Comparison of ENCODE assay signal across 1 cellular context in the genomic region with DNA sequence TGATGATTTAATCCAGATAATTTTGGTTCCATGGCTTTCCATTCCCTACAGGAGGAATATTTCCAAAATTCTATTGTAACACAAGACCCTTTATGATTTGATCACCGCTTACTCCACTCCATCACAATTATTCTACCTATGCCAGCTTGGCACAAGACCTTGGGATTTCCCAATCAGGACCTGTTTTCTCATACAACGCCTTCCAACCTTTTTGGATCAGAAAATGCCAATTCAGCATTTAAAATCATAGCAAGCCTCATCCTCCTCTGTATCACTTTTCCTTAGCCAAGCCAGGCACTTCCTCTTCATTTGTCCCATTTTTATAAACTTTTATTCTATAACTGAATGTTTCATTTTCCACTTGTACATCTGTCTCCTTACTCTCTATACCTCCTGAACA.
TF ChIP-seq lines count a peak whose summit lies in the region.

No MANE protein-coding gene starts in this region.

TF ChIP-seq in GM12878, 131 proteins besides CTCF, POLR2A, EP300 and RAD21 (continued from another document):
- TF ChIP-seq, protein P1, sequence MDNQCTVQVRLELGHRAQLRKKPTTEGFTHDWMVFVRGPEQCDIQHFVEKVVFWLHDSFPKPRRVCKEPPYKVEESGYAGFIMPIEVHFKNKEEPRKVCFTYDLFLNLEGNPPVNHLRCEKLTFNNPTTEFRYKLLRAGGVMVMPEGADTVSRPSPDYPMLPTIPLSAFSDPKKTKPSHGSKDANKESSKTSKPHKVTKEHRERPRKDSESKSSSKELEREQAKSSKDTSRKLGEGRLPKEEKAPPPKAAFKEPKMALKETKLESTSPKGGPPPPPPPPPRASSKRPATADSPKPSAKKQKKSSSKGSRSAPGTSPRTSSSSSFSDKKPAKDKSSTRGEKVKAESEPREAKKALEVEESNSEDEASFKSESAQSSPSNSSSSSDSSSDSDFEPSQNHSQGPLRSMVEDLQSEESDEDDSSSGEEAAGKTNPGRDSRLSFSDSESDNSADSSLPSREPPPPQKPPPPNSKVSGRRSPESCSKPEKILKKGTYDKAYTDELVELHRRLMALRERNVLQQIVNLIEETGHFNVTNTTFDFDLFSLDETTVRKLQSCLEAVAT (IDR thresholded peaks at IDR 0.05) = no peak
- TF ChIP-seq IRF4 (IDR thresholded peaks at IDR 0.05; ENCODE audit: low read depth, low read length) (no peak), CREM (IDR thresholded peaks at IDR 0.05; ENCODE audit: low read depth) (no peak), DPF2 (IDR thresholded peaks at IDR 0.05) (no peak), ZZZ3 (IDR thresholded peaks at IDR 0.05; ENCODE audit: control insufficient read depth, insufficient read length, low read depth) (no peak)
